1 cellular context compared by ENCODE assay signal in genomic region chr13:50892162-50892944, GRCh38.
TF ChIP-seq lines count a peak whose summit lies in the region.

No MANE protein-coding gene starts in this region.

TF ChIP-seq in GM23338, 12 proteins besides CTCF, POLR2A, EP300 and RAD21 (continued from another document):
- no peak for TF ChIP-seq ZNF462 (CRISPR knock-in tag; IDR thresholded peaks at IDR 0.05)
- TF ChIP-seq EZH2 (IDR thresholded peaks at IDR 0.05; ENCODE audit: low read depth, unreplicated experiment): no peak
- TF ChIP-seq ETS1 (IDR thresholded peaks at IDR 0.05): no peak
- no peak for TF ChIP-seq EZH2phosphoT487 (IDR thresholded peaks at IDR 0.05; ENCODE audit: unreplicated experiment)
- TF ChIP-seq JUNB (IDR thresholded peaks at IDR 0.05; ENCODE audit: unreplicated experiment): no peak
- no peak for TF ChIP-seq CREB1 (CRISPR knock-in tag; IDR thresholded peaks at IDR 0.05; ENCODE audit: low read depth)
